In genomic region chr6:123592426-123592825, GRCh38 we compare ENCODE assay signal across 33 cellular contexts. TPM values are rescaled to one million over a fixed set of nuclear protein-coding genes. Genes with fewer than 3 reads are reported as not detected.
"Had no signal": no experiment of that assay in that cellular context is flagged by ENCODE, and none has a peak within 500 bp of the region (broad histone marks: within the 10 kb centered on the region; RNA-seq: fewer than 3 reads in every experiment).

No MANE protein-coding gene starts in this region.

- H3K27ac Mint-ChIP-seq: activated CD4-positive, alpha-beta T cell treated with anti-CD3 and anti-CD28 coated beads, Interleukin-2, amount 10 ng/mL, durations not matched to agents 24 days and 14 days; activated naive CD4-positive, alpha-beta T cell treated with anti-CD3 and anti-CD28 coated beads for 36 hours; activated naive CD4-positive, alpha-beta T cell treated with anti-CD3 and anti-CD28 coated beads, Interleukin-2, amount 50 U/mL, for 72 hours; activated T-helper 1 cell treated with anti-CD3 and anti-CD28 coated beads, Interleukin-12 subunit alpha, Interleukin-12 subunit beta, Interleukin-2, Interleukin-4 antibody, amounts not matched to agents 30 ng/mL and 10 ng/mL and 1 ng/mL, durations not matched to agents 14 hours and 24 hours and 36 hours; T-helper 2 cell treated with Interferon-gamma antibody and Interleukin-4, amounts not matched to agents 5 μg/mL and 100 μg/mL, for 36 hours had no signal

- H3K9me3 Mint-ChIP-seq: activated CD4-positive, alpha-beta T cell treated with anti-CD3 and anti-CD28 coated beads, Interleukin-2, amount 10 ng/mL, durations not matched to agents 24 days and 14 days; activated naive CD4-positive, alpha-beta T cell treated with anti-CD3 and anti-CD28 coated beads for 36 hours; activated T-cell treated with anti-CD3 and anti-CD28 coated beads, Interleukin-2, amount 50 U/mL, for 4 hours; activated T-helper 1 cell treated with anti-CD3 and anti-CD28 coated beads, Interleukin-12 subunit alpha, Interleukin-12 subunit beta, Interleukin-2, Interleukin-4 antibody, amounts not matched to agents 30 ng/mL and 10 ng/mL and 1 ng/mL, durations not matched to agents 14 hours and 24 hours and 36 hours; T-helper 2 cell treated with Interferon-gamma antibody and Interleukin-4, amounts not matched to agents 5 μg/mL and 100 μg/mL, for 36 hours had no signal

- ATAC-seq: activated naive CD4-positive, alpha-beta T cell treated with anti-CD3 and anti-CD28 coated beads, Interleukin-2, amount 50 U/mL, for 72 hours; activated T-cell treated with anti-CD3 and anti-CD28 coated beads, Interleukin-2, amount 50 U/mL, for 4 hours; body of pancreas; Panc1 had no signal

- H3K4me3 Mint-ChIP-seq: activated CD4-positive, alpha-beta T cell treated with anti-CD3 and anti-CD28 coated beads, Interleukin-2, amount 10 ng/mL, durations not matched to agents 24 days and 14 days; activated naive CD4-positive, alpha-beta T cell treated with anti-CD3 and anti-CD28 coated beads for 36 hours; activated T-cell treated with anti-CD3 and anti-CD28 coated beads, Interleukin-2, amount 50 U/mL, for 4 hours; activated T-helper 1 cell treated with anti-CD3 and anti-CD28 coated beads, Interleukin-12 subunit alpha, Interleukin-12 subunit beta, Interleukin-2, Interleukin-4 antibody, amounts not matched to agents 30 ng/mL and 10 ng/mL and 1 ng/mL, durations not matched to agents 14 hours and 24 hours and 36 hours; T-helper 2 cell treated with Interferon-gamma antibody and Interleukin-4, amounts not matched to agents 5 μg/mL and 100 μg/mL, for 36 hours had no signal

- H3K4me3 ChIP-seq: adrenal gland, body of pancreas, breast epithelium, MG63, SJCRH30, SK-N-MC had no signal

- H3K27me3 Mint-ChIP-seq: activated CD4-positive, alpha-beta T cell treated with anti-CD3 and anti-CD28 coated beads, Interleukin-2, amount 10 ng/mL, durations not matched to agents 24 days and 14 days had no signal

- H3K36me3 Mint-ChIP-seq: activated naive CD4-positive, alpha-beta T cell treated with anti-CD3 and anti-CD28 coated beads, Interleukin-2, amount 50 U/mL, for 72 hours had no signal

- H3K4me1 ChIP-seq: adrenal gland, body of pancreas, breast epithelium, SJCRH30 had no signal

- H3K9me3 ChIP-seq: adrenal gland, body of pancreas, breast epithelium, MG63, SJCRH30 had no signal

- H3K36me3 ChIP-seq: adrenal gland, breast epithelium, MG63, SJCRH30 had no signal

- H3K27ac ChIP-seq: adrenal gland, body of pancreas, breast epithelium, SJCRH30, SK-N-MC had no signal

- DNase-seq: activated CD4-positive, alpha-beta T cell treated with anti-CD3 and anti-CD28 coated beads, Interleukin-2, amount 10 ng/mL, durations not matched to agents 24 days and 14 days; activated CD4-positive, alpha-beta T cell treated with anti-CD3 and anti-CD28 coated beads, Interleukin-2, amount 50 U/mL, for 48 hours; activated CD8-positive, alpha-beta memory T cell treated with anti-CD3 and anti-CD28 coated beads, Interleukin-2, amount 50 U/mL, for 4 hours; activated gamma-delta T cell treated with Interleukin-2 at 50 U/mL for 16 hours; activated naive CD4-positive, alpha-beta T cell treated with anti-CD3 and anti-CD28 coated beads for 36 hours; activated T-cell treated with anti-CD3 and anti-CD28 coated beads for 4 hours; activated T-cell treated with anti-CD3 and anti-CD28 coated beads, Interleukin-2, amount 50 U/mL, for 4 hours; adrenal gland; body of pancreas; caudate nucleus; cerebellar nuclear complex; Kasumi-1; MG63; NCI-H1092; NCI-H1436 treated with DMSO at 0.1 percent for 48 hours; NCI-H1694 treated with DMSO at 0.1 percent for 48 hours; NCI-H2029; NCI-H2171 treated with DMSO at 0.1 percent for 48 hours; NCI-H2227 treated with DMSO at 0.1 percent for 48 hours; NCI-H446; NCI-H510A treated with DMSO at 0.1 percent for 48 hours; OCI-M1; SHP77; SJCRH30 had no signal

- H3K4me1 Mint-ChIP-seq: activated CD4-positive, alpha-beta T cell treated with anti-CD3 and anti-CD28 coated beads, Interleukin-2, amount 10 ng/mL, durations not matched to agents 24 days and 14 days had no signal

- H3K27me3 ChIP-seq: adrenal gland, body of pancreas, breast epithelium, MG63, SJCRH30 had no signal

RNA-seq across cellular contexts. Expression of gene TRDN, which starts 44.3 kb away (rescaled TPM):
- total RNA-seq: activated CD4-positive, alpha-beta T cell treated with anti-CD3 and anti-CD28 coated beads, Interleukin-2, amount 10 ng/mL, durations not matched to agents 24 days and 14 days; activated naive CD4-positive, alpha-beta T cell treated with anti-CD3 and anti-CD28 coated beads for 36 hours; activated naive CD4-positive, alpha-beta T cell treated with anti-CD3 and anti-CD28 coated beads, Interleukin-2, amount 50 U/mL, for 72 hours; activated T-cell treated with anti-CD3 and anti-CD28 coated beads, Interleukin-2, amount 50 U/mL, for 4 hours; activated T-helper 1 cell treated with anti-CD3 and anti-CD28 coated beads, Interleukin-12 subunit alpha, Interleukin-12 subunit beta, Interleukin-2, Interleukin-4 antibody, amounts not matched to agents 30 ng/mL and 10 ng/mL and 1 ng/mL, durations not matched to agents 14 hours and 24 hours and 36 hours; astrocyte; body of pancreas; RPMI7951; T-helper 1 cell treated with Interleukin-12 subunit alpha and Interleukin-12 subunit beta and Interleukin-4 antibody, amounts not matched to agents 30 ng/mL and 1 ng/mL, for 36 hours had no signal
